2 cellular contexts compared by ENCODE assay signal in the genomic region with DNA sequence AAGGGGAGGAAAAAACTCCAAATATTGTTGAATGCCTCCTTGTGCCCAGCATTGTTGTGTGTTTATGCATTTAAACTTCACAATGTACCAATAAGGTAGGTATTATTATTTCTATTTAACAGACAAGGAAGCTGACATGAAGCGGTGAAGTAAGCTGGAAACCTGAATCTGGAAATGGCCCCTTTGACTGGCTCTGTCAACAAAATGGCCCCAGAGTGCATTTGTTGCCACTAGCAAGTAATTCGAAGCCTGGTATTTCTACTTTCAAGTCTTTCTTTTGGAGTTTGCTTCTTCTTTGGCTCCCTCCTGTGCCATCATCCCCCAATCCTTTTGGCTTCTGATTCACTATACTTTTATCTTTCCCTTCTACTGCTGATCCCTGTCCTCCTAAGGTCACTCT.
A peak's percentile ranks its signal among the peaks of the same experiment; 100 is the strongest.
TF ChIP-seq lines count a peak whose summit lies in the region.

No MANE protein-coding gene starts in this region.

TF ChIP-seq in GM23338, 12 proteins besides CTCF, POLR2A, EP300 and RAD21:
- no peak for TF ChIP-seq ZNF462 (CRISPR knock-in tag; IDR thresholded peaks at IDR 0.05)

TF ChIP-seq in H1, 55 proteins besides CTCF, POLR2A, EP300 and RAD21:
- TF ChIP-seq HDAC2 (IDR thresholded peaks at IDR 0.05; ENCODE audit: borderline replicate concordance in 1 of 2, low read depth in 2 of 2, low read length in 2 of 2) (no peak), YY1 (IDR thresholded peaks at IDR 0.05; ENCODE audit: low read depth, low read length) (peak; percentile 91)
